In the genomic region with DNA sequence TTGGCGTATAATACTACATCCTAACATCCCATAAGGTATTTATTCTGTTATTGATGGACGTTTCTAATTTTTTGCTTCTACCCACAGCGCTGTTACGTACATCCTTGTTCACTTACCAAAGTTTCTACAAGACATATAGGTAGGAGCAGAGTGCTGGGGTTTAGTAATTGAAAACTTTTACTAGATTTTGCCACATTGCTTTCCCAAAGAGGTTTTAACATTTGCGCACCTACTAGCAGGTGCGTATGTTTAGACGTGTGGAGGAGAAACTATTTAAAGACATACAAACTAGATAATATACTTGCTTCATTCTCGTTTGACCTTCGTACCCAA, we compare ENCODE assay signal across 8 cellular contexts. TPM values are rescaled to one million over a fixed set of nuclear protein-coding genes. Genes with fewer than 3 reads are reported as not detected.
DNase-seq lines count a peak whose midpoint lies in the region; ATAC-seq and TF ChIP-seq lines count a peak whose summit lies in the region.

No MANE protein-coding gene starts in this region.

- H3K9me3 ChIP-seq in OCI-LY1 (ENCODE audit: low read length) (no peaks in the 10 kb centered on the region), esophagus (ENCODE audit: control insufficient read depth in 2 of 2, insufficient read depth in 1 of 2, low read depth in 1 of 2, low read length in 1 of 2) (no peaks in the 10 kb centered on the region)

- WGBS in esophagus, 2 donors = 0 to 1% methylated on average over 9 of the region's 9 CpGs

- H3K4me1 ChIP-seq in OCI-LY1 (ENCODE audit: insufficient read depth, low read length, severe bottlenecking) (peaks cover 30% of the 10 kb centered on the region), esophagus (ENCODE audit: control insufficient read depth in 2 of 2, insufficient read depth in 2 of 2, low read length in 1 of 2) (no peaks in the 10 kb centered on the region)

- no peaks in the 10 kb centered on the region for H3K9me3 Mint-ChIP-seq in activated T-cell treated with anti-CD3 and anti-CD28 coated beads, Interleukin-2, amount 50 U/mL, for 24 hours

- H3K36me3 ChIP-seq in OCI-LY1 (ENCODE audit: insufficient read depth, low read length) = peaks cover 48% of the 10 kb centered on the region
- H3K36me3 ChIP-seq in esophagus (ENCODE audit: control insufficient read depth in 2 of 2, insufficient read depth in 2 of 2, low read length in 1 of 2) = peaks cover 3 to 5% of the 10 kb centered on the region in 2 donors

- no peak for TF ChIP-seq CTCF in OCI-LY1 (IDR thresholded peaks at IDR 0.05; ENCODE audit: low read length)

- peak overlapping the region; percentile 99 for H3K9ac ChIP-seq in OCI-LY1 (ENCODE audit: low read length)

- no peaks in the 10 kb centered on the region for H4K20me1 ChIP-seq in OCI-LY1 (ENCODE audit: insufficient read depth, low read length)

- intact Hi-C loops in sciatic nerve (cut with DNase I) = loop anchor here (10.0 kb wide), 1 partner anchor 76 kb away; the partner anchor contains the start of gene USP12

- peak overlapping the region; percentile 95 for H3K4me3 Mint-ChIP-seq in activated T-cell treated with anti-CD3 and anti-CD28 coated beads, Interleukin-2, amount 50 U/mL, for 24 hours

- no peaks in the 10 kb centered on the region for H3K27me3 ChIP-seq in OCI-LY1 (ENCODE audit: insufficient read depth, low read length)
- H3K27me3 ChIP-seq in esophagus (ENCODE audit: control insufficient read depth in 1 of 2, insufficient read depth in 2 of 2, low read length in 2 of 2) = no peaks in the 10 kb centered on the region

- peaks cover 53% of the 10 kb centered on the region for H3K79me2 ChIP-seq in OCI-LY1 (ENCODE audit: insufficient read depth, low read length)

- H3K27ac ChIP-seq in OCI-LY1 (ENCODE audit: low read depth, low read length, poor library complexity, severe bottlenecking) (peak overlapping the region; percentile 83), esophagus (ENCODE audit: low read depth in 2 of 2, low read length in 1 of 2) (peak overlapping the region; percentile 97)

- H3K27ac Mint-ChIP-seq in activated T-cell treated with anti-CD3 and anti-CD28 coated beads, Interleukin-2, amount 50 U/mL, for 24 hours = peak overlapping the region; percentile 100

- no peaks in the 10 kb centered on the region for H3K27me3 Mint-ChIP-seq in activated T-cell treated with anti-CD3 and anti-CD28 coated beads, Interleukin-2, amount 50 U/mL, for 24 hours

- H3K4me3 ChIP-seq in OCI-LY1 (ENCODE audit: low read depth, low read length, poor library complexity, severe bottlenecking) (peak overlapping the region; percentile 96), esophagus (ENCODE audit: low read depth in 1 of 2, low read length in 2 of 2) (peak overlapping the region; percentile 75 to 99)

- H2AFZ ChIP-seq in OCI-LY1 (ENCODE audit: low read length) = peak overlapping the region; percentile 51; the same call in 1 of the 2 replicates

- H3K9me2 ChIP-seq in OCI-LY1 (ENCODE audit: low read depth, low read length) = no peaks in the 10 kb centered on the region

- peaks cover 71% of the 10 kb centered on the region for H3K36me3 Mint-ChIP-seq in activated T-cell treated with anti-CD3 and anti-CD28 coated beads, Interleukin-2, amount 50 U/mL, for 24 hours (ENCODE audit: low read depth)

- no peaks in the 10 kb centered on the region for H3F3A ChIP-seq in OCI-LY1 (ENCODE audit: insufficient read depth, low read length)

- peak; percentile 2 for ATAC-seq in sciatic nerve
- ATAC-seq in GM18519 (IDR thresholded peaks at IDR 0.05; ENCODE audit: low FRiP score, unreplicated experiment) = no peak

- peaks cover 45% of the 10 kb centered on the region for H3K4me1 Mint-ChIP-seq in activated T-cell treated with anti-CD3 and anti-CD28 coated beads, Interleukin-2, amount 50 U/mL, for 24 hours (ENCODE audit: low read depth)

- peak overlapping the region; percentile 83 for H3K4me2 ChIP-seq in OCI-LY1 (ENCODE audit: low read length)

- no peak for DNase-seq in activated T-cell treated with anti-CD3 and anti-CD28 coated beads, Interleukin-2, amount 50 U/mL, for 24 hours
- DNase-seq in activated T-cell treated with anti-CD3 and anti-CD28 coated beads for 4 hours (no peak), sciatic nerve (ENCODE audit: low spot score) (no peak), NCI-H226 (no peak)
- no peak for DNase-seq in stimulated activated CD4-positive, alpha-beta T cell treated with anti-CD3 and anti-CD28 coated beads, Interleukin-4, amount 100 ng/mL, for 1 hour

RNA-seq across cellular contexts. Expression of gene RPL21, which starts 0.6 kb away (rescaled TPM):
- polyA plus RNA-seq in esophagus = 1,000 to 10,000 TPM in 1 of 2 donors, 100 to 1,000 TPM in 1; 457 to 1,083 TPM
- 877 TPM for total RNA-seq in sciatic nerve

RNA-seq across cellular contexts. Expression of gene RASL11A, which starts 19.8 kb away (rescaled TPM):
- polyA plus RNA-seq in esophagus = 10 to 100 TPM in 1 of 2 donors, 1 to 10 TPM in 1; 4.4 to 20.5 TPM
- total RNA-seq in sciatic nerve = 14.2 TPM
